ENCODE assay signal across 1 cellular context in genomic region chr17:8629371-8630226, GRCh38.
TF ChIP-seq lines count a peak whose summit lies in the region.

No MANE protein-coding gene starts in this region.

TF ChIP-seq in HEK293, 187 proteins besides CTCF, POLR2A, EP300 and RAD21 (continued from another document):
- TF ChIP-seq ZNF654 (tag by site-specific recombination; IDR thresholded peaks at IDR 0.05; ENCODE audit: low read depth) (no peak), KLF10 (tag by site-specific recombination; IDR thresholded peaks at IDR 0.05) (peak; percentile 57; the same call in 1 of the 2 replicates), ZNF530 (tag by site-specific recombination; IDR thresholded peaks at IDR 0.05; ENCODE audit: low read depth) (no peak), KLF8 (tag by site-specific recombination; IDR thresholded peaks at IDR 0.05) (peak; percentile 84), ZNF645 (tag by site-specific recombination; IDR thresholded peaks at IDR 0.05) (0 out of 2 replicates have a peak, but pooled peaks have one; percentile 43), ZNF707 (tag by site-specific recombination; IDR thresholded peaks at IDR 0.05) (no peak), ZNF423 (tag by site-specific recombination; IDR thresholded peaks at IDR 0.05) (no peak), ZNF324 (tag by site-specific recombination; IDR thresholded peaks at IDR 0.05) (peak; percentile 64; the same call in 1 of the 2 replicates), ZNF677 (tag by site-specific recombination; IDR thresholded peaks at IDR 0.05) (0 out of 2 replicates have a peak, but pooled peaks have one; percentile 30), KLF1 (tag by site-specific recombination; IDR thresholded peaks at IDR 0.05) (peak; percentile 73), YY1 (tag by site-specific recombination; IDR thresholded peaks at IDR 0.05) (no peak), ZNF350 (tag by site-specific recombination; IDR thresholded peaks at IDR 0.05) (no peak), ZNF404 (tag by site-specific recombination; IDR thresholded peaks at IDR 0.05) (no peak), MZF1 (tag by site-specific recombination; IDR thresholded peaks at IDR 0.05; ENCODE audit: borderline replicate concordance) (no peak), KLF16 (tag by site-specific recombination; IDR thresholded peaks at IDR 0.05) (peak; percentile 62), ZNF341 (tag by site-specific recombination; IDR thresholded peaks at IDR 0.05; ENCODE audit: low read depth) (peak; percentile 67), SP2 (tag by site-specific recombination; IDR thresholded peaks at IDR 0.05) (peak; percentile 70), PATZ1 (tag by site-specific recombination; IDR thresholded peaks at IDR 0.05) (peak; percentile 61), ZFP41 (tag by site-specific recombination; IDR thresholded peaks at IDR 0.05; ENCODE audit: borderline replicate concordance) (no peak), ZFP69B (tag by site-specific recombination; IDR thresholded peaks at IDR 0.05) (no peak), ZNF398 (tag by site-specific recombination; IDR thresholded peaks at IDR 0.05) (peak; percentile 37; the same call in 1 of the 2 replicates), HOXD13 (CRISPR knock-in tag; IDR thresholded peaks at IDR 0.05; ENCODE audit: borderline replicate concordance) (no peak), ZNF292 (tag by site-specific recombination; IDR thresholded peaks at IDR 0.05; ENCODE audit: borderline replicate concordance, low read depth) (no peak), ZNF473 (tag by site-specific recombination; IDR thresholded peaks at IDR 0.05) (no peak), SP7 (tag by site-specific recombination; IDR thresholded peaks at IDR 0.05) (peak; percentile 49), ZNF768 (tag by site-specific recombination; IDR thresholded peaks at IDR 0.05) (no peak), ZNF629 (tag by site-specific recombination; IDR thresholded peaks at IDR 0.05) (0 out of 2 replicates have a peak, but pooled peaks have one; percentile 12), ZNF24 (tag by site-specific recombination; IDR thresholded peaks at IDR 0.05) (no peak), PRDM6 (tag by site-specific recombination; IDR thresholded peaks at IDR 0.05) (no peak), IKZF3 (tag by site-specific recombination; IDR thresholded peaks at IDR 0.05) (no peak), ZBTB26 (tag by site-specific recombination; optimal IDR thresholded peaks at IDR 0.05) (peak; percentile 79), EGR2 (tag by site-specific recombination; IDR thresholded peaks at IDR 0.05; ENCODE audit: low read depth) (peak; percentile 81), ZNF704 (tag by site-specific recombination; IDR thresholded peaks at IDR 0.05) (no peak), PBX3 (CRISPR knock-in tag; IDR thresholded peaks at IDR 0.05) (0 out of 2 replicates have a peak, but pooled peaks have one; percentile 56), ZFP3 (tag by site-specific recombination; IDR thresholded peaks at IDR 0.05; ENCODE audit: low read depth) (no peak), ZNF529 (tag by site-specific recombination; IDR thresholded peaks at IDR 0.05; ENCODE audit: insufficient replicate concordance) (no peak), ZBTB20 (tag by site-specific recombination; IDR thresholded peaks at IDR 0.05) (peak; percentile 40; the same call in 1 of the 2 replicates), ZNF692 (tag by site-specific recombination; IDR thresholded peaks at IDR 0.05) (no peak), BCL11A (tag by site-specific recombination; IDR thresholded peaks at IDR 0.05; ENCODE audit: low read depth) (no peak), ZNF76 (tag by site-specific recombination; IDR thresholded peaks at IDR 0.05; ENCODE audit: borderline replicate concordance, low read depth) (no peak), ZFHX2 (tag by site-specific recombination; conservative IDR thresholded peaks at IDR 0.05) (peak; percentile 94)
